In the genomic region with DNA sequence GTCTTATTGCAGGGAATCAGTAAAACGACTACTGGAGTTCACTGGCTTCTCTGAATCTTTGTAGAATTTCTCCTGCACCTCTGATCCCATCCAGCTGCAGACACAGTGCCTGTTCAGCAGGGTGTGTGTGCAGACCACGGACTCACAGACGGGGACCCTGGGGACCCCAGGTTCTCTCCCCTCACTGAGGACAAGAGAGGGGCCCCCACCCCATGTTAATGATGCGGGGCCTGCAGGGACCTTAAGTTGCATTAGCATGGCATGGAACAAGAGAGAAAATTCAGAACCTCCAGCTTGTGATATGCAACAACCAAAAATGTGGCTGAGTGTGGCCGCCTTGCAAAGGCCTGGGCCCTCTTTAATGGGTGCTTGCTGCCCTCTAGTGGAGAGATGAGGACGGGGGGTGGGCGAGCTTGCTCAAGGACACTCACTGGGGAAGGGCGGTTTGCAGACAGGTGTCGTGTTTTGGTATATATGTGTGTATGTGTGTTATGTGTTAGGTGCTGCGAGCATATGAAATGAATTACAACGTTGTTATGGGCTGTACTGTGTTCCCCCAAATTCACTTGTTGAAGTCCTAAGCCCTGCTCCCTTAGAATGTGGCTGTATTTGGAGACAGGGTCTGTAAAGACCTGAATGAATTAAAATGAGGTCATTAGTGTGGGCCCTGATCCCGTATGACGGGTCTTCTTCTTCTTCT, we compare ENCODE assay signal across 1 cellular context.
TF ChIP-seq lines count a peak whose summit lies in the region.

No MANE protein-coding gene starts in this region.

TF ChIP-seq in K562, 482 proteins besides CTCF, POLR2A, EP300 and RAD21 (continued from another document and continues in another):
- TF ChIP-seq, protein P1, sequence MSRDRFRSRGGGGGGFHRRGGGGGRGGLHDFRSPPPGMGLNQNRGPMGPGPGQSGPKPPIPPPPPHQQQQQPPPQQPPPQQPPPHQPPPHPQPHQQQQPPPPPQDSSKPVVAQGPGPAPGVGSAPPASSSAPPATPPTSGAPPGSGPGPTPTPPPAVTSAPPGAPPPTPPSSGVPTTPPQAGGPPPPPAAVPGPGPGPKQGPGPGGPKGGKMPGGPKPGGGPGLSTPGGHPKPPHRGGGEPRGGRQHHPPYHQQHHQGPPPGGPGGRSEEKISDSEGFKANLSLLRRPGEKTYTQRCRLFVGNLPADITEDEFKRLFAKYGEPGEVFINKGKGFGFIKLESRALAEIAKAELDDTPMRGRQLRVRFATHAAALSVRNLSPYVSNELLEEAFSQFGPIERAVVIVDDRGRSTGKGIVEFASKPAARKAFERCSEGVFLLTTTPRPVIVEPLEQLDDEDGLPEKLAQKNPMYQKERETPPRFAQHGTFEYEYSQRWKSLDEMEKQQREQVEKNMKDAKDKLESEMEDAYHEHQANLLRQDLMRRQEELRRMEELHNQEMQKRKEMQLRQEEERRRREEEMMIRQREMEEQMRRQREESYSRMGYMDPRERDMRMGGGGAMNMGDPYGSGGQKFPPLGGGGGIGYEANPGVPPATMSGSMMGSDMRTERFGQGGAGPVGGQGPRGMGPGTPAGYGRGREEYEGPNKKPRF (IDR thresholded peaks at IDR 0.05; ENCODE audit: low read depth, low read length): no peak
- TF ChIP-seq CCNT2 (IDR thresholded peaks at IDR 0.05; ENCODE audit: borderline replicate concordance, extremely low read depth, insufficient read length, low read depth, low read length) (no peak), ZNF316 (IDR thresholded peaks at IDR 0.05) (no peak), NELFE (IDR thresholded peaks at IDR 0.05; ENCODE audit: insufficient read depth, insufficient read length) (no peak), CHD4 (IDR thresholded peaks at IDR 0.05; ENCODE audit: insufficient read depth, insufficient replicate concordance, low read depth, low read length, poor library complexity, severe bottlenecking) (no peak), NR2F6 (CRISPR knock-in tag; IDR thresholded peaks at IDR 0.05) (0 out of 2 replicates have a peak, but pooled peaks have one; percentile 33), TOE1 (IDR thresholded peaks at IDR 0.05; ENCODE audit: borderline replicate concordance) (peak; percentile 54; the same call in 1 of the 2 replicates), TOE1 (CRISPR knock-in tag; IDR thresholded peaks at IDR 0.05; ENCODE audit: borderline replicate concordance, low read depth) (peak; percentile 98), BRCA1 (IDR thresholded peaks at IDR 0.05) (no peak), BRCA1 (CRISPR knock-in tag; IDR thresholded peaks at IDR 0.05) (no peak), SMARCA4 (IDR thresholded peaks at IDR 0.05) (no peak; the same call in 1 of the 2 replicates), ZNF217 (CRISPR knock-in tag; IDR thresholded peaks at IDR 0.05) (no peak), ZNF274 (IDR thresholded peaks at IDR 0.05; ENCODE audit: borderline replicate concordance, low read depth, low read length) (no peak), NR4A1 (CRISPR knock-in tag; IDR thresholded peaks at IDR 0.05) (peak; percentile 65; the same call in 1 of the 2 replicates), NR4A1 (tag; IDR thresholded peaks at IDR 0.05) (peak; percentile 78; the same call in 1 of the 2 replicates), HEY1 (CRISPR knock-in tag; IDR thresholded peaks at IDR 0.05; ENCODE audit: borderline replicate concordance) (no peak), NFATC3 (IDR thresholded peaks at IDR 0.05) (no peak), L3MBTL2 (IDR thresholded peaks at IDR 0.05) (peak; percentile 72), ZNF41 (CRISPR knock-in tag; conservative IDR thresholded peaks at IDR 0.05) (0 out of 2 replicates have a peak, but pooled peaks have one; percentile 7), HDAC3 (IDR thresholded peaks at IDR 0.05; ENCODE audit: borderline replicate concordance, partially characterized antibody) (no peak), XRCC3 (IDR thresholded peaks at IDR 0.05) (no peak), PRMT5 (CRISPR knock-in tag; IDR thresholded peaks at IDR 0.05) (no peak)
- TF ChIP-seq, protein P2, sequence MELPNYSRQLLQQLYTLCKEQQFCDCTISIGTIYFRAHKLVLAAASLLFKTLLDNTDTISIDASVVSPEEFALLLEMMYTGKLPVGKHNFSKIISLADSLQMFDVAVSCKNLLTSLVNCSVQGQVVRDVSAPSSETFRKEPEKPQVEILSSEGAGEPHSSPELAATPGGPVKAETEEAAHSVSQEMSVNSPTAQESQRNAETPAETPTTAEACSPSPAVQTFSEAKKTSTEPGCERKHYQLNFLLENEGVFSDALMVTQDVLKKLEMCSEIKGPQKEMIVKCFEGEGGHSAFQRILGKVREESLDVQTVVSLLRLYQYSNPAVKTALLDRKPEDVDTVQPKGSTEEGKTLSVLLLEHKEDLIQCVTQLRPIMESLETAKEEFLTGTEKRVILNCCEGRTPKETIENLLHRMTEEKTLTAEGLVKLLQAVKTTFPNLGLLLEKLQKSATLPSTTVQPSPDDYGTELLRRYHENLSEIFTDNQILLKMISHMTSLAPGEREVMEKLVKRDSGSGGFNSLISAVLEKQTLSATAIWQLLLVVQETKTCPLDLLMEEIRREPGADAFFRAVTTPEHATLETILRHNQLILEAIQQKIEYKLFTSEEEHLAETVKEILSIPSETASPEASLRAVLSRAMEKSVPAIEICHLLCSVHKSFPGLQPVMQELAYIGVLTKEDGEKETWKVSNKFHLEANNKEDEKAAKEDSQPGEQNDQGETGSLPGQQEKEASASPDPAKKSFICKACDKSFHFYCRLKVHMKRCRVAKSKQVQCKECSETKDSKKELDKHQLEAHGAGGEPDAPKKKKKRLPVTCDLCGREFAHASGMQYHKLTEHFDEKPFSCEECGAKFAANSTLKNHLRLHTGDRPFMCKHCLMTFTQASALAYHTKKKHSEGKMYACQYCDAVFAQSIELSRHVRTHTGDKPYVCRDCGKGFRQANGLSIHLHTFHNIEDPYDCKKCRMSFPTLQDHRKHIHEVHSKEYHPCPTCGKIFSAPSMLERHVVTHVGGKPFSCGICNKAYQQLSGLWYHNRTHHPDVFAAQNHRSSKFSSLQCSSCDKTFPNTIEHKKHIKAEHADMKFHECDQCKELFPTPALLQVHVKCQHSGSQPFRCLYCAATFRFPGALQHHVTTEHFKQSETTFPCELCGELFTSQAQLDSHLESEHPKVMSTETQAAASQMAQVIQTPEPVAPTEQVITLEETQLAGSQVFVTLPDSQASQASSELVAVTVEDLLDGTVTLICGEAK (IDR thresholded peaks at IDR 0.05): peak; percentile 46; the same call in 1 of the 2 replicates
- TF ChIP-seq, protein P2 (CRISPR knock-in tag; IDR thresholded peaks at IDR 0.05): no peak; the same call in 1 of the 2 replicates
- TF ChIP-seq, protein P3, sequence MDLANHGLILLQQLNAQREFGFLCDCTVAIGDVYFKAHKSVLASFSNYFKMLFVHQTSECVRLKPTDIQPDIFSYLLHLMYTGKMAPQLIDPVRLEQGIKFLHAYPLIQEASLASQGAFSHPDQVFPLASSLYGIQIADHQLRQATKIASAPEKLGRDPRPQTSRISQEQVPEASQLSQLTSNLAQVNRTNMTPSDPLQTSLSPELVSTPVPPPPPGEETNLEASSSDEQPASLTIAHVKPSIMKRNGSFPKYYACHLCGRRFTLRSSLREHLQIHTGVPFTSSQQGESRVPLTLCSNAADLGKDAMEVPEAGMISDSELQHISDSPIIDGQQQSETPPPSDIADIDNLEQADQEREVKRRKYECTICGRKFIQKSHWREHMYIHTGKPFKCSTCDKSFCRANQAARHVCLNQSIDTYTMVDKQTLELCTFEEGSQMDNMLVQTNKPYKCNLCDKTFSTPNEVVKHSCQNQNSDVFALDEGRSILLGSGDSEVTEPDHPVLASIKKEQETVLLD (IDR thresholded peaks at IDR 0.05): no peak; the same call in 1 of the 2 replicates
- TF ChIP-seq, protein P4, sequence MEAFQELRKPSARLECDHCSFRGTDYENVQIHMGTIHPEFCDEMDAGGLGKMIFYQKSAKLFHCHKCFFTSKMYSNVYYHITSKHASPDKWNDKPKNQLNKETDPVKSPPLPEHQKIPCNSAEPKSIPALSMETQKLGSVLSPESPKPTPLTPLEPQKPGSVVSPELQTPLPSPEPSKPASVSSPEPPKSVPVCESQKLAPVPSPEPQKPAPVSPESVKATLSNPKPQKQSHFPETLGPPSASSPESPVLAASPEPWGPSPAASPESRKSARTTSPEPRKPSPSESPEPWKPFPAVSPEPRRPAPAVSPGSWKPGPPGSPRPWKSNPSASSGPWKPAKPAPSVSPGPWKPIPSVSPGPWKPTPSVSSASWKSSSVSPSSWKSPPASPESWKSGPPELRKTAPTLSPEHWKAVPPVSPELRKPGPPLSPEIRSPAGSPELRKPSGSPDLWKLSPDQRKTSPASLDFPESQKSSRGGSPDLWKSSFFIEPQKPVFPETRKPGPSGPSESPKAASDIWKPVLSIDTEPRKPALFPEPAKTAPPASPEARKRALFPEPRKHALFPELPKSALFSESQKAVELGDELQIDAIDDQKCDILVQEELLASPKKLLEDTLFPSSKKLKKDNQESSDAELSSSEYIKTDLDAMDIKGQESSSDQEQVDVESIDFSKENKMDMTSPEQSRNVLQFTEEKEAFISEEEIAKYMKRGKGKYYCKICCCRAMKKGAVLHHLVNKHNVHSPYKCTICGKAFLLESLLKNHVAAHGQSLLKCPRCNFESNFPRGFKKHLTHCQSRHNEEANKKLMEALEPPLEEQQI (IDR thresholded peaks at IDR 0.05): no peak
- TF ChIP-seq, protein P5, sequence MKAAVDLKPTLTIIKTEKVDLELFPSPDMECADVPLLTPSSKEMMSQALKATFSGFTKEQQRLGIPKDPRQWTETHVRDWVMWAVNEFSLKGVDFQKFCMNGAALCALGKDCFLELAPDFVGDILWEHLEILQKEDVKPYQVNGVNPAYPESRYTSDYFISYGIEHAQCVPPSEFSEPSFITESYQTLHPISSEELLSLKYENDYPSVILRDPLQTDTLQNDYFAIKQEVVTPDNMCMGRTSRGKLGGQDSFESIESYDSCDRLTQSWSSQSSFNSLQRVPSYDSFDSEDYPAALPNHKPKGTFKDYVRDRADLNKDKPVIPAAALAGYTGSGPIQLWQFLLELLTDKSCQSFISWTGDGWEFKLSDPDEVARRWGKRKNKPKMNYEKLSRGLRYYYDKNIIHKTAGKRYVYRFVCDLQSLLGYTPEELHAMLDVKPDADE (conservative IDR thresholded peaks at IDR 0.05; ENCODE audit: control insufficient read depth, low read depth, low read length): peak; percentile 7; the same call in 1 of the 2 replicates
- TF ChIP-seq, protein P6, sequence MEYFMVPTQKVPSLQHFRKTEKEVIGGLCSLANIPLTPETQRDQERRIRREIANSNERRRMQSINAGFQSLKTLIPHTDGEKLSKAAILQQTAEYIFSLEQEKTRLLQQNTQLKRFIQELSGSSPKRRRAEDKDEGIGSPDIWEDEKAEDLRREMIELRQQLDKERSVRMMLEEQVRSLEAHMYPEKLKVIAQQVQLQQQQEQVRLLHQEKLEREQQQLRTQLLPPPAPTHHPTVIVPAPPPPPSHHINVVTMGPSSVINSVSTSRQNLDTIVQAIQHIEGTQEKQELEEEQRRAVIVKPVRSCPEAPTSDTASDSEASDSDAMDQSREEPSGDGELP (CRISPR knock-in tag; IDR thresholded peaks at IDR 0.05; ENCODE audit: borderline replicate concordance): no peak
- TF ChIP-seq, protein P7, sequence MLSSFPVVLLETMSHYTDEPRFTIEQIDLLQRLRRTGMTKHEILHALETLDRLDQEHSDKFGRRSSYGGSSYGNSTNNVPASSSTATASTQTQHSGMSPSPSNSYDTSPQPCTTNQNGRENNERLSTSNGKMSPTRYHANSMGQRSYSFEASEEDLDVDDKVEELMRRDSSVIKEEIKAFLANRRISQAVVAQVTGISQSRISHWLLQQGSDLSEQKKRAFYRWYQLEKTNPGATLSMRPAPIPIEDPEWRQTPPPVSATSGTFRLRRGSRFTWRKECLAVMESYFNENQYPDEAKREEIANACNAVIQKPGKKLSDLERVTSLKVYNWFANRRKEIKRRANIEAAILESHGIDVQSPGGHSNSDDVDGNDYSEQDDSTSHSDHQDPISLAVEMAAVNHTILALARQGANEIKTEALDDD (IDR thresholded peaks at IDR 0.05): no peak
